In genomic region chr19:42279902-42280760, GRCh38 we compare ENCODE assay signal across 1 cellular context.
TF ChIP-seq lines count a peak whose summit lies in the region.

No MANE protein-coding gene starts in this region.

TF ChIP-seq in HepG2, 621 proteins besides CTCF, POLR2A, EP300 and RAD21 (continued from another document and continues in another):
- TF ChIP-seq AKNA (CRISPR knock-in tag; IDR thresholded peaks at IDR 0.05; ENCODE audit: borderline replicate concordance): no peak
- peak; percentile 94 for TF ChIP-seq TFDP2 (CRISPR knock-in tag; IDR thresholded peaks at IDR 0.05)
- TF ChIP-seq ZNF18 (CRISPR knock-in tag; IDR thresholded peaks at IDR 0.05; ENCODE audit: insufficient replicate concordance): peak; percentile 50
- TF ChIP-seq POLR2G (IDR thresholded peaks at IDR 0.05; ENCODE audit: low read depth, low read length): peak; percentile 79
- no peak for TF ChIP-seq GTF2F1 (IDR thresholded peaks at IDR 0.05; ENCODE audit: low read length)
- no peak for TF ChIP-seq ATRX (CRISPR knock-in tag; IDR thresholded peaks at IDR 0.05; ENCODE audit: borderline replicate concordance)
- no peak for TF ChIP-seq ZNF292 (CRISPR knock-in tag; IDR thresholded peaks at IDR 0.05; ENCODE audit: borderline replicate concordance, low read depth)
- TF ChIP-seq CSRNP1 (CRISPR knock-in tag; IDR thresholded peaks at IDR 0.05): peak; percentile 49; the same call in 1 of the 2 replicates
- TF ChIP-seq NFYC (CRISPR knock-in tag; IDR thresholded peaks at IDR 0.05): peak; percentile 93
- peak; percentile 91 for TF ChIP-seq KLF12 (CRISPR knock-in tag; IDR thresholded peaks at IDR 0.05; ENCODE audit: borderline replicate concordance)
- 0 out of 2 replicates have a peak, but pooled peaks have one; percentile 22 for TF ChIP-seq HOXD1 (CRISPR knock-in tag; IDR thresholded peaks at IDR 0.05)
- TF ChIP-seq ZNF552 (CRISPR knock-in tag; IDR thresholded peaks at IDR 0.05; ENCODE audit: borderline replicate concordance): peak; percentile 10; the same call in 1 of the 2 replicates
- no peak for TF ChIP-seq HNRNPH1 (optimal IDR thresholded peaks at IDR 0.05; ENCODE audit: low read depth, low read length)
- 0 out of 2 replicates have a peak, but pooled peaks have one; percentile 56 for TF ChIP-seq BORCS8-MEF2B (CRISPR knock-in tag; IDR thresholded peaks at IDR 0.05)
- TF ChIP-seq MED13 (CRISPR knock-in tag; IDR thresholded peaks at IDR 0.05): peak; percentile 64; the same call in 1 of the 2 replicates
- 0 out of 2 replicates have a peak, but pooled peaks have one; percentile 41 for TF ChIP-seq MAF1 (CRISPR knock-in tag; IDR thresholded peaks at IDR 0.05; ENCODE audit: borderline replicate concordance)
- 0 out of 2 replicates have a peak, but pooled peaks have one; percentile 52 for TF ChIP-seq ZFAT (CRISPR knock-in tag; conservative IDR thresholded peaks at IDR 0.05)
- peak; percentile 65 for TF ChIP-seq PHF8 (CRISPR knock-in tag; IDR thresholded peaks at IDR 0.05)
- TF ChIP-seq ZNF574 (CRISPR knock-in tag; IDR thresholded peaks at IDR 0.05): peak; percentile 41; the same call in 1 of the 2 replicates
- peak; percentile 7; the same call in 1 of the 2 replicates for TF ChIP-seq ZNF143 (CRISPR knock-in tag; IDR thresholded peaks at IDR 0.05)
- TF ChIP-seq ZNF546 (CRISPR knock-in tag; conservative IDR thresholded peaks at IDR 0.05): peak; percentile 48; the same call in 1 of the 2 replicates
- TF ChIP-seq CREB3 (CRISPR knock-in tag; IDR thresholded peaks at IDR 0.05): peak; percentile 31; the same call in 1 of the 2 replicates
- TF ChIP-seq ZFY (CRISPR knock-in tag; IDR thresholded peaks at IDR 0.05): peak; percentile 59
- peak; percentile 67 for TF ChIP-seq SAP130 (CRISPR knock-in tag; IDR thresholded peaks at IDR 0.05; ENCODE audit: low read depth)
- TF ChIP-seq ZNF3 (CRISPR knock-in tag; IDR thresholded peaks at IDR 0.05): no peak
- TF ChIP-seq SP1 (IDR thresholded peaks at IDR 0.05): no peak
- TF ChIP-seq SP1 (CRISPR knock-in tag; IDR thresholded peaks at IDR 0.05): peak; percentile 62
- no peak for TF ChIP-seq REL (CRISPR knock-in tag; conservative IDR thresholded peaks at IDR 0.05)
- TF ChIP-seq THAP11 (CRISPR knock-in tag; IDR thresholded peaks at IDR 0.05): peak; percentile 64
- TF ChIP-seq TCF12 (IDR thresholded peaks at IDR 0.05): no peak
- TF ChIP-seq TCF12 (CRISPR knock-in tag; IDR thresholded peaks at IDR 0.05): no peak
- 0 out of 2 replicates have a peak, but pooled peaks have one; percentile 24 for TF ChIP-seq ZNF253 (CRISPR knock-in tag; IDR thresholded peaks at IDR 0.05; ENCODE audit: borderline replicate concordance)
- TF ChIP-seq TMF1 (CRISPR knock-in tag; IDR thresholded peaks at IDR 0.05; ENCODE audit: low read depth): peak; percentile 55; the same call in 1 of the 2 replicates
- TF ChIP-seq MLXIP (CRISPR knock-in tag; IDR thresholded peaks at IDR 0.05; ENCODE audit: borderline replicate concordance): peak; percentile 47; the same call in 1 of the 2 replicates
- peak; percentile 14; the same call in 1 of the 2 replicates for TF ChIP-seq ZNF430 (CRISPR knock-in tag; IDR thresholded peaks at IDR 0.05)
- TF ChIP-seq DRAP1 (CRISPR knock-in tag; IDR thresholded peaks at IDR 0.05): peak; percentile 35; the same call in 1 of the 2 replicates
- 0 out of 2 replicates have a peak, but pooled peaks have one; percentile 23 for TF ChIP-seq THYN1 (CRISPR knock-in tag; IDR thresholded peaks at IDR 0.05; ENCODE audit: borderline replicate concordance, low read depth)
- TF ChIP-seq NFKB2 (CRISPR knock-in tag; IDR thresholded peaks at IDR 0.05; ENCODE audit: borderline replicate concordance): peak; percentile 47; the same call in 1 of the 2 replicates
- TF ChIP-seq E2F5 (CRISPR knock-in tag; conservative IDR thresholded peaks at IDR 0.05): peak; percentile 89
- TF ChIP-seq XRCC5 (optimal IDR thresholded peaks at IDR 0.05; ENCODE audit: low read length): peak; percentile 42
- no peak; the same call in 1 of the 2 replicates for TF ChIP-seq ZFP90 (CRISPR knock-in tag; IDR thresholded peaks at IDR 0.05; ENCODE audit: borderline replicate concordance)
- peak; percentile 99 for TF ChIP-seq HNRNPL (IDR thresholded peaks at IDR 0.05; ENCODE audit: low read depth, low read length)
